ENCODE assay signal across 8 cellular contexts in the genomic region with DNA sequence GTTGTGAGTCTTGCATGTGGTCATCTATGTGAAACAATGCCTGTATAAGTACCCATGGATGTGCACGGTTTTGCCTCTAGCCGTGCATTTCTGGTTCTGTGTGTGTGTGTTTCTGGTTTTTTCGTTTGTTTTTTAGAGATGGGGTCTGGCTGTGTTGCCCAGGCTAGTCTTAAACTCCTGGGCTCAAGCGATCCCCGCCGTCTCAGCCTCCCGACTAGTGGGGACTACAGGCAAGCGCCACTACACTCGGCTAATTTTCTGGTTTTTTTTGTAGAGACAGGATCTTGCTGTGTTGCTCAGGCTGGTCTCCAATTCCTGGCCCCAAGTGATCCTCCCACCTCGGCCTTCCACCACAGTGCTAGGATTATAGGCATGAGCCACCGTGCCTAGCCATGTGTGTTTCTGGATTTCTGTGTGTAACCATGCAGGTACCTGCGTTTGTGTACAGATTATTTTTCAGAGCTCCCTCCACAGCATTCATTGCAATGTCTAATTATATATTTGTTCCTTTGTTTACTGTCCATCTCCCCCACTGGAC. TPM values are rescaled to one million over a fixed set of nuclear protein-coding genes. Genes with fewer than 3 reads are reported as not detected.
DNase-seq lines count a peak whose midpoint lies in the region; ATAC-seq and TF ChIP-seq lines count a peak whose summit lies in the region.
"Had no signal": no experiment of that assay in that cellular context is flagged by ENCODE, and none has a peak within 500 bp of the region (broad histone marks: within the 10 kb centered on the region; RNA-seq: fewer than 3 reads in every experiment).

No MANE protein-coding gene starts in this region.

- H3K27ac ChIP-seq in GM23338 (ENCODE audit: low read depth): no peak overlapping the region
- H3K27ac ChIP-seq in neuronal stem cell (replicated peaks; ENCODE audit: low read length): no peak overlapping the region

- H3K36me3 ChIP-seq in GM23338 (ENCODE audit: insufficient read depth): no peaks in the 10 kb centered on the region
- no peaks in the 10 kb centered on the region for H3K36me3 ChIP-seq in neuronal stem cell (replicated peaks in 1 of 2; ENCODE audit: control insufficient read depth in 2 of 2, insufficient read depth in 2 of 2, low read length in 2 of 2)
- H3K36me3 ChIP-seq: right atrium auricular region had no signal

- no peak overlapping the region for H3K23ac ChIP-seq in neuronal stem cell (ENCODE audit: low read depth, low read length, poor library complexity)

- H3K4ac ChIP-seq in neuronal stem cell (ENCODE audit: low read length): no peak overlapping the region

- no peak for TF ChIP-seq CTCF in GM23338 (conservative IDR thresholded peaks at IDR 0.05; ENCODE audit: low read depth in 2 of 2)

- H3K36me3 Mint-ChIP-seq in GM23338 (ENCODE audit: low read depth): no peaks in the 10 kb centered on the region; the same call in 2 of the 3 replicates
- H3K36me3 Mint-ChIP-seq in activated naive CD8-positive, alpha-beta T cell treated with anti-CD3 and anti-CD28 coated beads for 36 hours: peaks cover 7% of the 10 kb centered on the region

- H3K79me1 ChIP-seq in neuronal stem cell (ENCODE audit: low read depth, low read length): no peaks in the 10 kb centered on the region

- no peak overlapping the region for H4K91ac ChIP-seq in neuronal stem cell (ENCODE audit: low read depth, low read length, poor library complexity)

- H3K9ac ChIP-seq in neuronal stem cell (ENCODE audit: low read depth, low read length, poor library complexity): no peak overlapping the region

- H3K9me3 Mint-ChIP-seq in GM23338: peaks cover 10% of the 10 kb centered on the region
- no peaks in the 10 kb centered on the region for H3K9me3 Mint-ChIP-seq in activated naive CD8-positive, alpha-beta T cell treated with anti-CD3 and anti-CD28 coated beads for 36 hours

- H4K8ac ChIP-seq in neuronal stem cell (ENCODE audit: low read depth, low read length): no peak overlapping the region

- no peaks in the 10 kb centered on the region for H3K79me2 ChIP-seq in GM23338 (replicated peaks; ENCODE audit: insufficient read depth)

- H3K27ac Mint-ChIP-seq in GM23338: no peak overlapping the region
- peak overlapping the region; percentile 86 for H3K27ac Mint-ChIP-seq in activated naive CD8-positive, alpha-beta T cell treated with anti-CD3 and anti-CD28 coated beads for 36 hours

- no peak overlapping the region for H2BK12ac ChIP-seq in neuronal stem cell (ENCODE audit: low read length)

- H3K4me3 ChIP-seq in GM23338 (no peak overlapping the region), neuronal stem cell (ENCODE audit: low read length in 2 of 2) (no peak overlapping the region)

- H3K27me3 ChIP-seq in GM23338 (ENCODE audit: insufficient read depth) (peaks cover 41% of the 10 kb centered on the region), neuronal stem cell (ENCODE audit: control insufficient read depth in 3 of 3, insufficient read depth in 3 of 3, low read depth in 1 of 3, low read length in 3 of 3) (peaks cover 0 to 7% (median 0%) of the 10 kb centered on the region in 3 experiments)
- H3K27me3 ChIP-seq: right atrium auricular region had no signal

- no CpG with 5 or more reads among the region's 12 CpGs for WGBS in neuronal stem cell (ENCODE audit: extremely low coverage in 2 of 2, insufficient read length in 2 of 2, insufficient replicate concordance in 1 of 2), 2 donors

- no peak overlapping the region for H2BK5ac ChIP-seq in neuronal stem cell (ENCODE audit: low read length)

- H2AK5ac ChIP-seq in neuronal stem cell (ENCODE audit: low read depth, low read length): peak overlapping the region; percentile 60

- H3K9me2 ChIP-seq in GM23338 (ENCODE audit: insufficient read depth): no peaks in the 10 kb centered on the region

- no peak for ATAC-seq in GM23338
- ATAC-seq in GM21717 (IDR thresholded peaks at IDR 0.05; ENCODE audit: unreplicated experiment): no peak
- no peak for ATAC-seq in GM18517 (IDR thresholded peaks at IDR 0.05; ENCODE audit: unreplicated experiment)

- H3K27me3 Mint-ChIP-seq in GM23338 (ENCODE audit: insufficient read depth, low read depth, poor library complexity): peaks cover 41% of the 10 kb centered on the region
- no peaks in the 10 kb centered on the region for H3K27me3 Mint-ChIP-seq in activated naive CD8-positive, alpha-beta T cell treated with anti-CD3 and anti-CD28 coated beads for 36 hours

- peaks cover 26% of the 10 kb centered on the region for H3F3A ChIP-seq in GM23338 (replicated peaks; ENCODE audit: low read depth)

- no peak overlapping the region for H3K18ac ChIP-seq in neuronal stem cell (ENCODE audit: low read length)

- H3K4me2 ChIP-seq in GM23338 (no peak overlapping the region), neuronal stem cell (ENCODE audit: insufficient read depth, low read length, poor library complexity, severe bottlenecking) (no peak overlapping the region)

- no peak overlapping the region for H2BK15ac ChIP-seq in neuronal stem cell (ENCODE audit: low read length)

- H3K4me1 ChIP-seq in GM23338 (ENCODE audit: insufficient read depth) (peaks cover 8% of the 10 kb centered on the region; the same call in 1 of the 2 replicates), neuronal stem cell (ENCODE audit: control insufficient read depth in 2 of 2, insufficient read depth in 1 of 2, low read depth in 1 of 2, low read length in 2 of 2) (peaks cover 10 to 25% of the 10 kb centered on the region in 2 donors)

- no peaks in the 10 kb centered on the region for H4K20me1 ChIP-seq in GM23338 (replicated peaks; ENCODE audit: insufficient read depth)

- no peak overlapping the region for H2BK120ac ChIP-seq in neuronal stem cell (ENCODE audit: low read depth, low read length)

- peak overlapping the region; percentile 41 for H3K14ac ChIP-seq in neuronal stem cell (ENCODE audit: low read length)

- DNase-seq in GM23338 (ENCODE audit: low spot score) (no peak), neuronal stem cell (ENCODE audit: low spot score) (no peak), A172 (ENCODE audit: low spot score) (no peak)
- DNase-seq in activated naive CD8-positive, alpha-beta T cell treated with anti-CD3 and anti-CD28 coated beads for 36 hours: no peak
- DNase-seq: Kasumi-1 had no signal

- H3K4me3 Mint-ChIP-seq in GM23338: peak overlapping the region; percentile 79
- peak overlapping the region; percentile 84 for H3K4me3 Mint-ChIP-seq in activated naive CD8-positive, alpha-beta T cell treated with anti-CD3 and anti-CD28 coated beads for 36 hours

- H3K9me3 ChIP-seq in neuronal stem cell (replicated peaks in 1 of 2; ENCODE audit: control insufficient read depth in 2 of 2, insufficient read depth in 1 of 2, low read depth in 1 of 2, low read length in 2 of 2): peaks cover 0 to 7% of the 10 kb centered on the region in 2 donors
- H3K9me3 ChIP-seq: right atrium auricular region had no signal

- H2AFZ ChIP-seq in GM23338: no peak overlapping the region
- H2AFZ ChIP-seq in neuronal stem cell (ENCODE audit: low read length): no peak overlapping the region

- peaks cover 23% of the 10 kb centered on the region for H3K4me1 Mint-ChIP-seq in GM23338
- peaks cover 40% of the 10 kb centered on the region for H3K4me1 Mint-ChIP-seq in activated naive CD8-positive, alpha-beta T cell treated with anti-CD3 and anti-CD28 coated beads for 36 hours

TF ChIP-seq in GM23338, 12 proteins besides CTCF, POLR2A, EP300 and RAD21 (continues in another document):
- TF ChIP-seq STAT1 (IDR thresholded peaks at IDR 0.05; ENCODE audit: unreplicated experiment) (no peak), EZH2 (IDR thresholded peaks at IDR 0.05; ENCODE audit: low read depth, unreplicated experiment) (no peak)

RNA-seq across cellular contexts. Expression of gene FOSB, which starts 15.9 kb away (rescaled TPM):
- total RNA-seq in GM23338 (2014; rRNA removed; shearing (Covaris generic)): 0.89 and 1.9 TPM in 2 replicates
- polyA plus RNA-seq in GM23338 (2016; fragmentation: Nextera tagmentation; extraction: Ambion mirVana): 0.55 and 0.77 TPM in 2 replicates
- total RNA-seq in activated naive CD8-positive, alpha-beta T cell treated with anti-CD3 and anti-CD28 coated beads for 36 hours: 10 to 100 TPM in 1 of 2 experiments, 1 to 10 TPM in 1; 9.7 to 10.5 TPM
- 8.5 TPM for polyA plus RNA-seq in neuronal stem cell (2013, experiment 1 of 2)
- polyA plus RNA-seq in neuronal stem cell (2013, experiment 2 of 2): 8.7 TPM
- 0.17 TPM in 1 of 2 replicates, not detected in the other for total RNA-seq in A172 (2014; rRNA removed; shearing (Covaris generic))

RNA-seq across cellular contexts. Expression of gene ERCC1, which starts 28.2 kb away (rescaled TPM):
- total RNA-seq in GM23338 (2014; rRNA removed; shearing (Covaris generic)): 39.0 and 45.9 TPM in 2 replicates
- polyA plus RNA-seq in GM23338 (2016; fragmentation: Nextera tagmentation; extraction: Ambion mirVana): 52.3 and 56.3 TPM in 2 replicates
- 10 to 100 TPM; 50.0 to 53.2 TPM for total RNA-seq in activated naive CD8-positive, alpha-beta T cell treated with anti-CD3 and anti-CD28 coated beads for 36 hours
- polyA plus RNA-seq in neuronal stem cell (2013, experiment 1 of 2): 90.0 TPM
- polyA plus RNA-seq in neuronal stem cell (2013, experiment 2 of 2): 87.6 TPM
- total RNA-seq in A172 (2014; rRNA removed; shearing (Covaris generic)): 45.5 and 60.2 TPM in 2 replicates

RNA-seq across cellular contexts. Expression of gene RTN2, which starts 44.9 kb away (rescaled TPM):
- total RNA-seq in GM23338 (2014; rRNA removed; shearing (Covaris generic)): 22.8 and 32.1 TPM in 2 replicates
- polyA plus RNA-seq in GM23338 (2016; fragmentation: Nextera tagmentation; extraction: Ambion mirVana): 7.0 and 8.6 TPM in 2 replicates
- 1 to 10 TPM; 1.3 to 1.8 TPM for total RNA-seq in activated naive CD8-positive, alpha-beta T cell treated with anti-CD3 and anti-CD28 coated beads for 36 hours
- 9.5 TPM for polyA plus RNA-seq in neuronal stem cell (2013, experiment 1 of 2)
- polyA plus RNA-seq in neuronal stem cell (2013, experiment 2 of 2): 10.0 TPM
- 3.4 and 7.7 TPM in 2 replicates for total RNA-seq in A172 (2014; rRNA removed; shearing (Covaris generic))

RNA-seq across cellular contexts. Expression of gene POLR1G, which starts 45.5 kb away (rescaled TPM):
- 33.0 and 34.1 TPM in 2 replicates for total RNA-seq in GM23338 (2014; rRNA removed; shearing (Covaris generic))
- 85.9 and 91.1 TPM in 2 replicates for polyA plus RNA-seq in GM23338 (2016; fragmentation: Nextera tagmentation; extraction: Ambion mirVana)
- total RNA-seq in activated naive CD8-positive, alpha-beta T cell treated with anti-CD3 and anti-CD28 coated beads for 36 hours: 10 to 100 TPM; 27.0 to 27.1 TPM
- polyA plus RNA-seq in neuronal stem cell (2013, experiment 1 of 2): 6.4 TPM
- polyA plus RNA-seq in neuronal stem cell (2013, experiment 2 of 2): 6.4 TPM
- 15.2 TPM in 2 replicates for total RNA-seq in A172 (2014; rRNA removed; shearing (Covaris generic))

RNA-seq across cellular contexts. Expression of gene PPM1N, which starts 46.3 kb away (rescaled TPM):
- 9.6 and 15.2 TPM in 2 replicates for total RNA-seq in GM23338 (2014; rRNA removed; shearing (Covaris generic))
- polyA plus RNA-seq in GM23338 (2016; fragmentation: Nextera tagmentation; extraction: Ambion mirVana): 25.1 and 30.1 TPM in 2 replicates
- total RNA-seq in activated naive CD8-positive, alpha-beta T cell treated with anti-CD3 and anti-CD28 coated beads for 36 hours: 1 to 10 TPM; 1.4 to 1.9 TPM
- polyA plus RNA-seq in neuronal stem cell (2013, experiment 1 of 2): 1.3 TPM
- 1.2 TPM for polyA plus RNA-seq in neuronal stem cell (2013, experiment 2 of 2)
- 0.31 and 3.6 TPM in 2 replicates for total RNA-seq in A172 (2014; rRNA removed; shearing (Covaris generic))
